1 cellular context compared by ENCODE assay signal in genomic region chr17:8900626-8901585, GRCh38.
TF ChIP-seq lines count a peak whose summit lies in the region.

No MANE protein-coding gene starts in this region.

TF ChIP-seq in HepG2, 621 proteins besides CTCF, POLR2A, EP300 and RAD21 (continued from another document):
- TF ChIP-seq, protein P1, sequence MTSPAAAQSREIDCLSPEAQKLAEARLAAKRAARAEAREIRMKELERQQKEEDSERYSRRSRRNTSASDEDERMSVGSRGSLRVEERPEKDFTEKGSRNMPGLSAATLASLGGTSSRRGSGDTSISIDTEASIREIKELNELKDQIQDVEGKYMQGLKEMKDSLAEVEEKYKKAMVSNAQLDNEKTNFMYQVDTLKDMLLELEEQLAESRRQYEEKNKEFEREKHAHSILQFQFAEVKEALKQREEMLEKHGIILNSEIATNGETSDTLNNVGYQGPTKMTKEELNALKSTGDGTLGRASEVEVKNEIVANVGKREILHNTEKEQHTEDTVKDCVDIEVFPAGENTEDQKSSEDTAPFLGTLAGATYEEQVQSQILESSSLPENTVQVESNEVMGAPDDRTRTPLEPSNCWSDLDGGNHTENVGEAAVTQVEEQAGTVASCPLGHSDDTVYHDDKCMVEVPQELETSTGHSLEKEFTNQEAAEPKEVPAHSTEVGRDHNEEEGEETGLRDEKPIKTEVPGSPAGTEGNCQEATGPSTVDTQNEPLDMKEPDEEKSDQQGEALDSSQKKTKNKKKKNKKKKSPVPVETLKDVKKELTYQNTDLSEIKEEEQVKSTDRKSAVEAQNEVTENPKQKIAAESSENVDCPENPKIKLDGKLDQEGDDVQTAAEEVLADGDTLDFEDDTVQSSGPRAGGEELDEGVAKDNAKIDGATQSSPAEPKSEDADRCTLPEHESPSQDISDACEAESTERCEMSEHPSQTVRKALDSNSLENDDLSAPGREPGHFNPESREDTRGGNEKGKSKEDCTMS (CRISPR knock-in tag; conservative IDR thresholded peaks at IDR 0.05): no peak
- no peak for TF ChIP-seq ZNF878 (CRISPR knock-in tag; IDR thresholded peaks at IDR 0.05)
- TF ChIP-seq, protein P2, sequence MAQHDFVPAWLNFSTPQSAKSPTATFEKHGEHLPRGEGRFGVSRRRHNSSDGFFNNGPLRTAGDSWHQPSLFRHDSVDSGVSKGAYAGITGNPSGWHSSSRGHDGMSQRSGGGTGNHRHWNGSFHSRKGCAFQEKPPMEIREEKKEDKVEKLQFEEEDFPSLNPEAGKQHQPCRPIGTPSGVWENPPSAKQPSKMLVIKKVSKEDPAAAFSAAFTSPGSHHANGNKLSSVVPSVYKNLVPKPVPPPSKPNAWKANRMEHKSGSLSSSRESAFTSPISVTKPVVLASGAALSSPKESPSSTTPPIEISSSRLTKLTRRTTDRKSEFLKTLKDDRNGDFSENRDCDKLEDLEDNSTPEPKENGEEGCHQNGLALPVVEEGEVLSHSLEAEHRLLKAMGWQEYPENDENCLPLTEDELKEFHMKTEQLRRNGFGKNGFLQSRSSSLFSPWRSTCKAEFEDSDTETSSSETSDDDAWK (CRISPR knock-in tag; IDR thresholded peaks at IDR 0.05): no peak
- no peak for TF ChIP-seq CREB1 (IDR thresholded peaks at IDR 0.05)
- no peak for TF ChIP-seq CREB1 (CRISPR knock-in tag; IDR thresholded peaks at IDR 0.05)
